Comparison of ENCODE assay signal across 7 cellular contexts in genomic region chr14:101884089-101884488, GRCh38.
DNase-seq lines count a peak whose midpoint lies in the region; ATAC-seq and TF ChIP-seq lines count a peak whose summit lies in the region.
"Not testable (repeated sequence)": the region's sequence is repeated elsewhere in the genome, so short reads cannot be mapped to it uniquely, and the experiment has no call there.

No MANE protein-coding gene starts in this region.

- H3K9me3 Mint-ChIP-seq in activated T-cell treated with anti-CD3 and anti-CD28 coated beads, Interleukin-2, amount 50 U/mL, for 72 hours; activated naive CD8-positive, alpha-beta T cell treated with anti-CD3 and anti-CD28 coated beads for 36 hours; endothelial cell (ENCODE audit: unreplicated experiment): not testable (repeated sequence)

- peak overlapping the region in 8 of 11 experiments; percentile 3 to 98 (median 40); a peak in 10 of 22 replicates for H3K27ac ChIP-seq in BLaER1 treated with 17β-estradiol and CSF1 and Interleukin-3, amounts not matched to agents 10 nM and 100 nM
- not testable (repeated sequence) for H3K27ac ChIP-seq in HEK293 (ENCODE audit: extremely low read depth, low read depth, low read length); sigmoid colon

- H3K4me1 Mint-ChIP-seq in activated T-cell treated with anti-CD3 and anti-CD28 coated beads, Interleukin-2, amount 50 U/mL, for 72 hours (ENCODE audit: low read depth), result peaks cover 44% of the 10 kb centered on the region
- peaks cover 18% of the 10 kb centered on the region for H3K4me1 Mint-ChIP-seq in activated naive CD8-positive, alpha-beta T cell treated with anti-CD3 and anti-CD28 coated beads for 36 hours
- H3K4me1 Mint-ChIP-seq in endothelial cell (ENCODE audit: unreplicated experiment), result not testable (repeated sequence)

- not testable (repeated sequence) for TF ChIP-seq EP300 in sigmoid colon (IDR thresholded peaks at IDR 0.05)

- ATAC-seq in activated T-cell treated with anti-CD3 and anti-CD28 coated beads, Interleukin-2, amount 50 U/mL, for 72 hours (replicated peaks in 1 of 2), result not testable (repeated sequence)

- not testable (repeated sequence) for H3K4me3 Mint-ChIP-seq in activated T-cell treated with anti-CD3 and anti-CD28 coated beads, Interleukin-2, amount 50 U/mL, for 72 hours; activated naive CD8-positive, alpha-beta T cell treated with anti-CD3 and anti-CD28 coated beads for 36 hours
- peak overlapping the region; percentile 39 for H3K4me3 Mint-ChIP-seq in endothelial cell (ENCODE audit: unreplicated experiment)

- H3K36me3 Mint-ChIP-seq in activated T-cell treated with anti-CD3 and anti-CD28 coated beads, Interleukin-2, amount 50 U/mL, for 72 hours (ENCODE audit: insufficient read depth in 2 of 2), result peaks cover 12 to 50% of the 10 kb centered on the region in 2 donors
- peaks cover 40% of the 10 kb centered on the region for H3K36me3 Mint-ChIP-seq in activated naive CD8-positive, alpha-beta T cell treated with anti-CD3 and anti-CD28 coated beads for 36 hours
- peaks cover 29% of the 10 kb centered on the region for H3K36me3 Mint-ChIP-seq in endothelial cell (ENCODE audit: low read depth, unreplicated experiment)

- H3K4me1 ChIP-seq in BLaER1 treated with 17β-estradiol and CSF1 and Interleukin-3, amounts not matched to agents 10 nM and 100 nM, result peaks cover 16 to 65% (median 60%) of the 10 kb centered on the region in 10 experiments
- H3K4me1 ChIP-seq in HEK293 (ENCODE audit: control insufficient read depth, insufficient read depth, low read length); sigmoid colon: not testable (repeated sequence)

- H3K4me2 ChIP-seq in BLaER1 treated with 17β-estradiol and CSF1 and Interleukin-3, amounts not matched to agents 10 nM and 100 nM, result not testable (repeated sequence)

- CTCF ChIA-PET in HEK293 (lab: Yijun Ruan, JAX), result not testable (repeated sequence)

- H3K27ac Mint-ChIP-seq in activated T-cell treated with anti-CD3 and anti-CD28 coated beads, Interleukin-2, amount 50 U/mL, for 72 hours, result peak overlapping the region; percentile 6
- H3K27ac Mint-ChIP-seq in activated naive CD8-positive, alpha-beta T cell treated with anti-CD3 and anti-CD28 coated beads for 36 hours, result peak overlapping the region; percentile 46
- not testable (repeated sequence) for H3K27ac Mint-ChIP-seq in endothelial cell (ENCODE audit: unreplicated experiment)

- H3K27me3 ChIP-seq in BLaER1 treated with 17β-estradiol and CSF1 and Interleukin-3, amounts not matched to agents 10 nM and 100 nM; sigmoid colon: not testable (repeated sequence)

- WGBS in sigmoid colon, 2 donors, result 91 to 96% methylated on average over 6 of the region's 6 CpGs

- TF ChIP-seq CTCF in HEK293 (tag by site-specific recombination; IDR thresholded peaks at IDR 0.05); endothelial cell (IDR thresholded peaks at IDR 0.05; ENCODE audit: unreplicated experiment); sigmoid colon (IDR thresholded peaks at IDR 0.05): not testable (repeated sequence)

- POLR2A ChIA-PET in HEK293 (lab: Yijun Ruan, JAX), result not testable (repeated sequence)

- H3K4me3 ChIP-seq in BLaER1 treated with 17β-estradiol and CSF1 and Interleukin-3, amounts not matched to agents 10 nM and 100 nM; HEK293 (ENCODE audit: low read depth, low read length); sigmoid colon: not testable (repeated sequence)

- intact Hi-C loops in sigmoid colon (cut with DNase I), result not testable (repeated sequence)

- not testable (repeated sequence) for H4K20me1 ChIP-seq in BLaER1 treated with 17β-estradiol and CSF1 and Interleukin-3, amounts not matched to agents 10 nM and 100 nM

- not testable (repeated sequence) for DNase-seq in activated T-cell treated with anti-CD3 and anti-CD28 coated beads, Interleukin-2, amount 50 U/mL, for 72 hours; activated naive CD8-positive, alpha-beta T cell treated with anti-CD3 and anti-CD28 coated beads for 36 hours; endothelial cell (ENCODE audit: low spot score)
- DNase-seq in mesenteric fat pad (ENCODE audit: low spot score), result peak; percentile 37
- DNase-seq in sigmoid colon, result peak; percentile 35

- peaks cover 78 to 96% (median 87%) of the 10 kb centered on the region in 11 experiments for H3K36me3 ChIP-seq in BLaER1 treated with 17β-estradiol and CSF1 and Interleukin-3, amounts not matched to agents 10 nM and 100 nM
- H3K36me3 ChIP-seq in HEK293 (ENCODE audit: control insufficient read depth in 2 of 2, insufficient read depth in 1 of 2, low read length in 2 of 2) (peaks cover 19 to 63% of the 10 kb centered on the region in 2 experiments), sigmoid colon (peaks cover 14 to 58% (median 42%) of the 10 kb centered on the region in 4 donors)

- TF ChIP-seq POLR2A in sigmoid colon (IDR thresholded peaks at IDR 0.05), result not testable (repeated sequence)

- H3K9ac ChIP-seq in BLaER1 treated with 17β-estradiol and CSF1 and Interleukin-3, amounts not matched to agents 10 nM and 100 nM, result not testable (repeated sequence)

- H3K9me3 ChIP-seq in BLaER1 treated with 17β-estradiol and CSF1 and Interleukin-3, amounts not matched to agents 10 nM and 100 nM (replicated peaks in 1 of 11), result peaks cover 0 to 24% (median 19%) of the 10 kb centered on the region in 11 experiments; a peak in 15 of 22 replicates
- H3K9me3 ChIP-seq in HEK293 (ENCODE audit: control insufficient read depth, insufficient read depth, low read depth, low read length); sigmoid colon: not testable (repeated sequence)

- H3K27me3 Mint-ChIP-seq in activated T-cell treated with anti-CD3 and anti-CD28 coated beads, Interleukin-2, amount 50 U/mL, for 72 hours (ENCODE audit: low read depth); activated naive CD8-positive, alpha-beta T cell treated with anti-CD3 and anti-CD28 coated beads for 36 hours; endothelial cell (ENCODE audit: unreplicated experiment): not testable (repeated sequence)

TF ChIP-seq in HEK293, 187 proteins besides CTCF, POLR2A, EP300 and RAD21:
- peak; percentile 89 for TF ChIP-seq ZNF10 (tag by site-specific recombination; IDR thresholded peaks at IDR 0.05)
